ENCODE assay signal across 14 cellular contexts in genomic region chr6:69790629-69791028, GRCh38.
DNase-seq lines count a peak whose midpoint lies in the region; ATAC-seq, FAIRE-seq and TF ChIP-seq lines count a peak whose summit lies in the region.
"Had no signal": no experiment of that assay in that cellular context is flagged by ENCODE, and none has a peak within 500 bp of the region (broad histone marks: within the 10 kb centered on the region; RNA-seq: fewer than 3 reads in every experiment).

No MANE protein-coding gene starts in this region.

- H3K9me3 ChIP-seq in muscle layer of duodenum (ENCODE audit: control insufficient read depth in 1 of 2, low read length in 2 of 2) = no peaks in the 10 kb centered on the region

- H3K27ac ChIP-seq in muscle layer of duodenum (ENCODE audit: low read length) = peak overlapping the region; percentile 42

- H3K27me3 ChIP-seq in muscle layer of duodenum (ENCODE audit: low read depth, low read length) = no peaks in the 10 kb centered on the region

- no peak overlapping the region for H3K4me3 ChIP-seq in muscle layer of duodenum (ENCODE audit: low read depth in 1 of 2, low read length in 2 of 2)

- in situ Hi-C loops in GM13976 (cut with MboI; ENCODE audit: low sequenced_read_pairs, unreplicated experiment) = no loop called here

- no peak for TF ChIP-seq CTCF in GM13976 (IDR thresholded peaks at IDR 0.05; ENCODE audit: borderline replicate concordance, control extremely low read depth, extremely low read depth, insufficient read depth, missing control alignments)

- ATAC-seq in GM18858 (IDR thresholded peaks at IDR 0.05; ENCODE audit: unreplicated experiment) = peak; percentile 1
- peak; percentile 13 for ATAC-seq in GM21786 (IDR thresholded peaks at IDR 0.05; ENCODE audit: unreplicated experiment)
- peak; percentile 6 for ATAC-seq in HG03565 (IDR thresholded peaks at IDR 0.05; ENCODE audit: unreplicated experiment)

- H3K4me1 ChIP-seq in muscle layer of duodenum (ENCODE audit: control insufficient read depth in 1 of 2, insufficient read depth in 2 of 2, low read length in 2 of 2) = peaks cover 15 to 34% of the 10 kb centered on the region in 2 donors

- H3K36me3 ChIP-seq in muscle layer of duodenum (ENCODE audit: control insufficient read depth in 1 of 2, insufficient read depth in 2 of 2, low read length in 2 of 2) = peaks cover 0 to 3% of the 10 kb centered on the region in 2 donors

- no peak for FAIRE-seq in RCC 7860 (lab: Jason Lieb, UNC)
- FAIRE-seq: endothelial cell of umbilical vein had no signal

- DNase-seq in RCC 7860 (ENCODE audit: low spot score) = no peak
- no peak for DNase-seq in GM13976 (ENCODE audit: low spot score)
- DNase-seq in activated CD4-positive, CD25-positive, alpha-beta regulatory T cell (lab: John Stamatoyannopoulos, UW) = no peak
- DNase-seq in D341Med (ENCODE audit: low spot score) = no peak
- DNase-seq: EL, HCEC 1CT, NCI-H1048, NCI-H526, SHP77 treated with DMSO at 0.1 percent for 48 hours had no signal
